Comparison of ENCODE assay signal across 12 cellular contexts in the genomic region with DNA sequence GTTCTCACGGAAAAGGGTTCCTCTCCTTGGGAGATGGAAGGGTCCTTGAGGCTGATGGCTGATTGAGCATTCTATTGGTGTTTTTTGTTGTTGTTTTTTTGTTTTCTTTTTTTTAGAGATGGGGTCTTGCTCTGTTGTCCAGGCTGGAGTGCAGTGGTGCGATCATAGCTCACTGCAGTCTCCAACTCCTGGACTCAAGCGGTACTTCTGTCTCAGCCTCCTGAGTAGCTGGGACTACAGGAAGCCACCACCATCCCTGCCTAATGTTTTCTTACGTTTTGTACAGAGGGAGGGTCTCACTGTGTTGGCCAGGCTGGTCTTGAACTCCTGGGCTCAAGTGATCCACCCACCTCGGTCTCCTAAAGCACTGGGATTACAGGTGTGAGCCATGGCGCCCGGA. TPM values are rescaled to one million over a fixed set of nuclear protein-coding genes. Genes with fewer than 3 reads are reported as not detected.
"Had no signal": no experiment of that assay in that cellular context is flagged by ENCODE, and none has a peak within 500 bp of the region (broad histone marks: within the 10 kb centered on the region; RNA-seq: fewer than 3 reads in every experiment).

No MANE protein-coding gene starts in this region.

RNA-seq across cellular contexts. Expression of gene RETN, which starts 6.7 kb away (rescaled TPM):
- total RNA-seq: suprapubic skin, testis, thoracic aorta, thyroid gland, tibial nerve, transverse colon, ureter, uterus, vagina had no signal

RNA-seq across cellular contexts. Expression of gene MCEMP1, which starts 14.8 kb away (rescaled TPM):
- total RNA-seq: temporal lobe, testis, ureter, vagina had no signal

RNA-seq across cellular contexts. Expression of gene PCP2, which starts 28.6 kb away (rescaled TPM):
- total RNA-seq: subcutaneous adipose tissue, temporal lobe, thoracic aorta, tibial nerve, urinary bladder, uterus, vagina had no signal
